Comparison of ENCODE assay signal across 11 cellular contexts in genomic region chr18:61820842-61821241, GRCh38.
"Had no signal": no experiment of that assay in that cellular context is flagged by ENCODE, and none has a peak within 500 bp of the region (broad histone marks: within the 10 kb centered on the region; RNA-seq: fewer than 3 reads in every experiment).

No MANE protein-coding gene starts in this region.

- H3K4me1 ChIP-seq: lower lobe of right lung, spleen had no signal

- H3K27me3 ChIP-seq: brain microvascular endothelial cell, right lobe of liver, spleen had no signal

- H3K27ac ChIP-seq: brain microvascular endothelial cell, lower lobe of right lung, spleen had no signal

- DNase-seq: activated CD4-positive, alpha-beta T cell treated with anti-CD3 and anti-CD28 coated beads, Interleukin-2, amount 50 U/mL, for 4 hours; activated effector memory CD4-positive, alpha-beta T cell treated with anti-CD3 and anti-CD28 coated beads, Interleukin-2, amount 50 U/mL, for 16 hours; activated T-cell treated with anti-CD3 and anti-CD28 coated beads, Interleukin-2, amount 50 U/mL, for 24 hours; amygdala; brain microvascular endothelial cell; lower lobe of right lung; nucleus accumbens; right lobe of liver; spleen; stimulated activated CD4-positive, alpha-beta T cell treated with anti-CD3 and anti-CD28 coated beads, Interleukin-1b, Interleukin-23, amount 100 ng/mL, for 48 hours; stimulated activated naive CD4-positive, alpha-beta T cell had no signal

- H3K4me3 ChIP-seq: lower lobe of right lung, right lobe of liver, spleen had no signal

- H3K36me3 ChIP-seq: lower lobe of right lung had no signal
